ENCODE assay signal across 14 cellular contexts in genomic region chr2:236236559-236237450, GRCh38. TPM values are rescaled to one million over a fixed set of nuclear protein-coding genes. Genes with fewer than 3 reads are reported as not detected.
A peak's percentile ranks its signal among the peaks of the same experiment; 100 is the strongest.
DNase-seq lines count a peak whose midpoint lies in the region; ATAC-seq and TF ChIP-seq lines count a peak whose summit lies in the region.
"Had no signal": no experiment of that assay in that cellular context is flagged by ENCODE, and none has a peak within 500 bp of the region (broad histone marks: within the 10 kb centered on the region; RNA-seq: fewer than 3 reads in every experiment).

No MANE protein-coding gene starts in this region.

- no TSS peak for BruUV-seq in PC-3 (replicated peaks; lab: Mats Ljungman, UMichigan)

- no peak overlapping the region for H2BK120ac ChIP-seq in trophoblast cell (ENCODE audit: insufficient read depth, low read length, poor library complexity)

- H3K9me3 ChIP-seq in BLaER1 treated with 17β-estradiol and CSF1 and Interleukin-3, amounts not matched to agents 10 nM and 100 nM (replicated peaks in 1 of 11) = peaks cover 24 to 35% (median 28%) of the 10 kb centered on the region in 11 experiments
- H3K9me3 ChIP-seq in right atrium auricular region = peaks cover 0 to 10% of the 10 kb centered on the region in 2 donors
- H3K9me3 ChIP-seq in trophoblast cell (ENCODE audit: insufficient read depth, low read depth, low read length) = peaks cover 3% of the 10 kb centered on the region
- H3K9me3 ChIP-seq in PC-3 (ENCODE audit: low read length) = no peaks in the 10 kb centered on the region

- H3K4ac ChIP-seq in trophoblast cell (ENCODE audit: low read depth, low read length) = no peak overlapping the region

- no peak overlapping the region for H2BK12ac ChIP-seq in trophoblast cell (ENCODE audit: low read length)

- DNase-seq in right atrium auricular region (ENCODE audit: low spot score) (no peak), trophoblast cell (no peak), epidermal melanocyte (ENCODE audit: insufficient read length, low spot score) (no peak), erythroblast (lab: John Stamatoyannopoulos, UW) (no peak), PC-3 (no peak)
- DNase-seq: activated CD4-positive, alpha-beta T cell treated with anti-CD3 and anti-CD28 coated beads, Interleukin-2, amount 50 U/mL, for 4 hours; activated gamma-delta T cell treated with Interleukin-2 at 50 U/mL for 16 hours; mucosa of descending colon; NCI-H1694 treated with DMSO at 0.1 percent for 48 hours; T-cell had no signal

- H2AK5ac ChIP-seq in trophoblast cell (ENCODE audit: low read length) = no peak overlapping the region

- H4K8ac ChIP-seq in trophoblast cell (ENCODE audit: low read depth, low read length) = no peak overlapping the region

- H3K36me3 ChIP-seq in BLaER1 treated with 17β-estradiol and CSF1 and Interleukin-3, amounts not matched to agents 10 nM and 100 nM = no peaks in the 10 kb centered on the region
- H3K36me3 ChIP-seq in right atrium auricular region (no peaks in the 10 kb centered on the region), trophoblast cell (ENCODE audit: control insufficient read depth in 1 of 2, insufficient read depth in 2 of 2, low read length in 2 of 2) (no peaks in the 10 kb centered on the region), PC-3 (ENCODE audit: low read depth, low read length) (no peaks in the 10 kb centered on the region)

- no CpG with 5 or more reads among the region's 73 CpGs for WGBS in trophoblast cell (ENCODE audit: extremely low coverage, insufficient coverage, insufficient read length)

- peak overlapping the region; percentile 28 to 59 (median 46); a peak in 19 of 20 replicates for H3K4me3 ChIP-seq in BLaER1 treated with 17β-estradiol and CSF1 and Interleukin-3, amounts not matched to agents 10 nM and 100 nM
- H3K4me3 ChIP-seq in right atrium auricular region (peak overlapping the region; percentile 27 to 48), trophoblast cell (ENCODE audit: low read depth, low read length) (no peak overlapping the region), PC-3 (ENCODE audit: low read length) (no peak overlapping the region)
- H3K4me3 ChIP-seq: mucosa of descending colon had no signal

- POLR2A ChIA-PET in PC-3 (lab: Charles Lee; ENCODE audit: unreplicated experiment) = no interaction called here

- H2BK5ac ChIP-seq in trophoblast cell (ENCODE audit: low read depth, low read length, poor library complexity) = no peak overlapping the region

- H3K9ac ChIP-seq in BLaER1 treated with 17β-estradiol and CSF1 and Interleukin-3, amounts not matched to agents 10 nM and 100 nM = peak overlapping the region in 3 of 11 experiments; percentile 11 to 32 (median 31); a peak in 1 of 22 replicates
- no peak overlapping the region for H3K9ac ChIP-seq in trophoblast cell (ENCODE audit: low read length)
- no peak overlapping the region for H3K9ac ChIP-seq in PC-3 (ENCODE audit: low read length)

- no peak for TF ChIP-seq POLR2A in erythroblast (IDR thresholded peaks at IDR 0.05; ENCODE audit: low read length)

- TF ChIP-seq CTCF in VCaP (conservative IDR thresholded peaks at IDR 0.05) (peak; percentile 33), right atrium auricular region (IDR thresholded peaks at IDR 0.05) (no peak), PC-3 (conservative IDR thresholded peaks at IDR 0.05; ENCODE audit: low read depth, low read length) (no peak)

- CTCF ChIA-PET in PC-3 (lab: Charles Lee) = no interaction called here

- no peak for ATAC-seq in GM21825 (IDR thresholded peaks at IDR 0.05; ENCODE audit: unreplicated experiment)
- no peak; the same call in 1 of the 2 replicates for ATAC-seq in PC-3
- ATAC-seq: mucosa of descending colon had no signal

- H2AFZ ChIP-seq in trophoblast cell (ENCODE audit: insufficient read depth, low read length, poor library complexity) (no peak overlapping the region), PC-3 (ENCODE audit: low read length) (no peak overlapping the region)

- H4K20me1 ChIP-seq in BLaER1 treated with 17β-estradiol and CSF1 and Interleukin-3, amounts not matched to agents 10 nM and 100 nM = no peaks in the 10 kb centered on the region; a peak in 1 of 22 replicates
- no peaks in the 10 kb centered on the region for H4K20me1 ChIP-seq in PC-3 (ENCODE audit: low read length)

- no peak overlapping the region for H3K18ac ChIP-seq in trophoblast cell (ENCODE audit: low read length)

- H3K27ac ChIP-seq in BLaER1 treated with 17β-estradiol and CSF1 and Interleukin-3, amounts not matched to agents 10 nM and 100 nM = no peak overlapping the region
- H3K27ac ChIP-seq in VCaP = no peak overlapping the region
- no peak overlapping the region for H3K27ac ChIP-seq in right atrium auricular region
- H3K27ac ChIP-seq in trophoblast cell (ENCODE audit: low read depth, low read length) = no peak overlapping the region
- no peak overlapping the region for H3K27ac ChIP-seq in PC-3 (ENCODE audit: low read length)

- no peaks in the 10 kb centered on the region for H3K79me1 ChIP-seq in trophoblast cell (ENCODE audit: low read length)

- H3K4me2 ChIP-seq in BLaER1 treated with 17β-estradiol and CSF1 and Interleukin-3, amounts not matched to agents 10 nM and 100 nM = peak overlapping the region; percentile 72 to 89 (median 81)
- H3K4me2 ChIP-seq in trophoblast cell (ENCODE audit: low read length) = peak overlapping the region; percentile 53
- no peak overlapping the region for H3K4me2 ChIP-seq in PC-3 (ENCODE audit: low read length)

- no peaks in the 10 kb centered on the region for H3F3A ChIP-seq in PC-3 (ENCODE audit: low read length, unreplicated experiment)

- H3K79me2 ChIP-seq in trophoblast cell (ENCODE audit: control insufficient read depth, insufficient read depth, low read length, poor library complexity) (no peaks in the 10 kb centered on the region), PC-3 (ENCODE audit: low read length) (no peaks in the 10 kb centered on the region)

- H3K14ac ChIP-seq in trophoblast cell (ENCODE audit: low read length) = no peak overlapping the region

- H3K23ac ChIP-seq in trophoblast cell (ENCODE audit: low read length) = no peak overlapping the region

- H3K4me1 ChIP-seq in BLaER1 treated with 17β-estradiol and CSF1 and Interleukin-3, amounts not matched to agents 10 nM and 100 nM = peaks cover 9 to 12% (median 11%) of the 10 kb centered on the region in 10 experiments; a peak in 18 of 20 replicates
- H3K4me1 ChIP-seq in right atrium auricular region (peaks cover 0 to 19% of the 10 kb centered on the region in 2 donors), trophoblast cell (ENCODE audit: control insufficient read depth in 1 of 2, insufficient read depth in 2 of 2, low read length in 2 of 2) (peaks cover 12 to 19% of the 10 kb centered on the region in 2 experiments), PC-3 (ENCODE audit: insufficient read depth, low read length) (no peaks in the 10 kb centered on the region)

- intact Hi-C loops in PC-3 (cut with micrococcal nuclease) = no loop called here

- H3K9me2 ChIP-seq in PC-3 (replicated peaks; ENCODE audit: low read length) = no peaks in the 10 kb centered on the region

- no peak overlapping the region for H4K12ac ChIP-seq in trophoblast cell (ENCODE audit: low read depth, low read length)

- peaks cover 45 to 76% (median 70%) of the 10 kb centered on the region in 11 experiments for H3K27me3 ChIP-seq in BLaER1 treated with 17β-estradiol and CSF1 and Interleukin-3, amounts not matched to agents 10 nM and 100 nM
- H3K27me3 ChIP-seq in right atrium auricular region (no peaks in the 10 kb centered on the region), trophoblast cell (ENCODE audit: insufficient read depth, low read length) (peaks cover 26% of the 10 kb centered on the region), PC-3 (ENCODE audit: low read length) (no peaks in the 10 kb centered on the region)

- H4K91ac ChIP-seq in trophoblast cell (ENCODE audit: low read depth, low read length) = no peak overlapping the region

RNA-seq across cellular contexts. Expression of gene ASB18, which starts 27.4 kb away (rescaled TPM):
- 1 to 10 TPM; 1.9 to 7.6 TPM for total RNA-seq in right atrium auricular region
- not detected in 2 replicates for polyA plus RNA-seq in trophoblast cell (2013)
- total RNA-seq in PC-3 (2014; rRNA removed) = 0.15 TPM in 1 of 2 replicates, not detected in the other
- total RNA-seq: dermis microvascular lymphatic vessel endothelial cell, mucosa of descending colon, T-cell had no signal

Comparison
In these comparisons a context has a peak if more than half of its experiments do, and no peak if none do; other contexts are left out.
1. H3K4me3 ChIP-seq: peak in BLaER1 treated with 17β-estradiol and CSF1 and Interleukin-3, amounts not matched to agents 10 nM and 100 nM (10 of 10) and right atrium auricular region (2 of 2); none in trophoblast cell (single experiment) and PC-3 (single experiment).